In genomic region chr18:48929951-48930713, GRCh38 we compare ENCODE assay signal across 8 cellular contexts. TPM values are rescaled to one million over a fixed set of nuclear protein-coding genes. Genes with fewer than 3 reads are reported as not detected.
DNase-seq lines count a peak whose midpoint lies in the region; ATAC-seq and TF ChIP-seq lines count a peak whose summit lies in the region.

No MANE protein-coding gene starts in this region.

- peak overlapping the region; percentile 37 for H3K4me3 ChIP-seq in left ventricle myocardium inferior
- H3K4me3 ChIP-seq in skeletal muscle satellite cell (ENCODE audit: low read length), result peak overlapping the region; percentile 46

- H3K4me1 ChIP-seq in left ventricle myocardium inferior (peaks cover 98% of the 10 kb centered on the region), skeletal muscle satellite cell (ENCODE audit: control insufficient read depth, insufficient read depth, low read length) (peaks cover 79% of the 10 kb centered on the region)

- no peaks in the 10 kb centered on the region for H3K27me3 ChIP-seq in left ventricle myocardium inferior (ENCODE audit: low read depth)
- no peaks in the 10 kb centered on the region for H3K27me3 ChIP-seq in skeletal muscle satellite cell (ENCODE audit: control insufficient read depth, insufficient read depth, low read length)

- no peaks in the 10 kb centered on the region for H3K9me3 ChIP-seq in left ventricle myocardium inferior (replicated peaks)
- H3K9me3 ChIP-seq in skeletal muscle satellite cell (replicated peaks; ENCODE audit: low read length), result no peaks in the 10 kb centered on the region

- peak overlapping the region; percentile 85 for H3K27ac Mint-ChIP-seq in WTC11

- TF ChIP-seq CTCF in WTC11 (IDR thresholded peaks at IDR 0.05) (no peak), left ventricle myocardium inferior (IDR thresholded peaks at IDR 0.05; ENCODE audit: borderline replicate concordance) (no peak)

- H3K9me3 Mint-ChIP-seq in WTC11, result no peaks in the 10 kb centered on the region

- no peaks in the 10 kb centered on the region for H3K27me3 Mint-ChIP-seq in WTC11 (ENCODE audit: low read depth)

- peak overlapping the region; percentile 89 for H3K27ac ChIP-seq in left ventricle myocardium inferior (replicated peaks)

- CTCF ChIA-PET in WTC11 (lab: Charles Lee) (interaction anchor here (0.6 to 1.3 kb wide), 5 partner anchors 8 to 215 kb away, joined by 3 to 4 read pairs (median 3); no protein-coding TSS in a partner anchor), HEK293T (lab: Yijun Ruan, JAX) (interaction anchor here (1.1 kb wide), 1 partner anchor 18 kb away, joined by 5 read pairs; no protein-coding TSS in a partner anchor)

- H3K36me3 ChIP-seq in left ventricle myocardium inferior, result no peaks in the 10 kb centered on the region
- H3K36me3 ChIP-seq in skeletal muscle satellite cell (ENCODE audit: insufficient read depth, low read length), result peaks cover 42% of the 10 kb centered on the region

- peaks cover 97% of the 10 kb centered on the region for H3K4me1 Mint-ChIP-seq in WTC11

- H3K9ac ChIP-seq in skeletal muscle satellite cell (ENCODE audit: low read depth, low read length), result peak overlapping the region; percentile 78

- peak; percentile 59 for DNase-seq in GM04504 (ENCODE audit: low read depth)
- no peak for DNase-seq in WTC11 (ENCODE audit: low spot score)
- DNase-seq in left ventricle myocardium inferior, result no peak
- DNase-seq in pons (ENCODE audit: low spot score), result no peak
- no peak for DNase-seq in cortex of kidney (lab: John Stamatoyannopoulos, UW)
- DNase-seq in HEK293T (ENCODE audit: extremely low spot score), result no peak
- no peak for DNase-seq in NCI-H510A treated with DMSO at 0.1 percent for 48 hours (lab: John Stamatoyannopoulos, UW)

- peaks cover under 1% of the 10 kb centered on the region; the same call in 1 of the 2 replicates for H3K36me3 Mint-ChIP-seq in WTC11

- intact Hi-C loops in left ventricle myocardium inferior (cut with micrococcal nuclease), result no loop called here

- peak overlapping the region; percentile 70 for H3K4me2 ChIP-seq in skeletal muscle satellite cell (ENCODE audit: low read length)

- POLR2A ChIA-PET in WTC11 (lab: Charles Lee) (interaction anchor here (1.5 kb wide), 1 partner anchor 23 kb away, joined by 3 read pairs; no protein-coding TSS in a partner anchor), HEK293T (lab: Yijun Ruan, JAX) (interaction anchor here (1.6 kb wide), 1 partner anchor 82 kb away, joined by 3 read pairs; no protein-coding TSS in a partner anchor)

- peak; percentile 20 for ATAC-seq in WTC11

- peak overlapping the region; percentile 43 for H3K4me3 Mint-ChIP-seq in WTC11

TF ChIP-seq in WTC11, 78 proteins besides CTCF, POLR2A, EP300 and RAD21 (continues in another document):
- no peak for TF ChIP-seq ZNF263 (CRISPR knock-in tag; IDR thresholded peaks at IDR 0.05; ENCODE audit: low read depth)
- no peak for TF ChIP-seq MAX (CRISPR knock-in tag; IDR thresholded peaks at IDR 0.05)
- no peak for TF ChIP-seq ZNF425 (CRISPR knock-in tag; conservative IDR thresholded peaks at IDR 0.05)
- no peak for TF ChIP-seq PRDM15 (CRISPR knock-in tag; IDR thresholded peaks at IDR 0.05)

TF ChIP-seq in HEK293T, 16 proteins besides CTCF, POLR2A, EP300 and RAD21:
- TF ChIP-seq LEF1 (IDR thresholded peaks at IDR 0.05; ENCODE audit: borderline replicate concordance) (no peak), SP1 (IDR thresholded peaks at IDR 0.05) (no peak), CTBP1 (IDR thresholded peaks at IDR 0.05; ENCODE audit: borderline replicate concordance) (no peak), L3MBTL2 (conservative IDR thresholded peaks at IDR 0.05) (no peak), PKNOX1 (IDR thresholded peaks at IDR 0.05) (no peak), FOXK2 (IDR thresholded peaks at IDR 0.05) (no peak), BHLHE40 (IDR thresholded peaks at IDR 0.05; ENCODE audit: borderline replicate concordance) (no peak), FOXA1 (IDR thresholded peaks at IDR 0.05) (no peak)

RNA-seq across cellular contexts. Expression of gene SMAD7, which starts 20.6 kb away (rescaled TPM):
- total RNA-seq in WTC11 (2021) (26.7 to 44.7 TPM (median 29.5 TPM) in 3 replicates), left ventricle myocardium inferior (19.3 TPM)
- 4.8 and 7.6 TPM in 2 replicates for total RNA-seq in skeletal muscle satellite cell (2012; rRNA removed)
